12 cellular contexts compared by ENCODE assay signal in genomic region chr21:31366825-31367224, GRCh38. TPM values are rescaled to one million over a fixed set of nuclear protein-coding genes. Genes with fewer than 3 reads are reported as not detected.
DNase-seq lines count a peak whose midpoint lies in the region; ATAC-seq and TF ChIP-seq lines count a peak whose summit lies in the region.
"Had no signal": no experiment of that assay in that cellular context is flagged by ENCODE, and none has a peak within 500 bp of the region (broad histone marks: within the 10 kb centered on the region; RNA-seq: fewer than 3 reads in every experiment).

No MANE protein-coding gene starts in this region.

- H3K27ac ChIP-seq in C4-2B (peak overlapping the region; percentile 14; the same call in 1 of the 2 replicates), brain microvascular endothelial cell (peak overlapping the region; percentile 46)
- H3K27ac ChIP-seq: colonic mucosa had no signal

- no peak overlapping the region for H3K4me3 ChIP-seq in brain microvascular endothelial cell (ENCODE audit: low read depth, low read length)
- H3K4me3 ChIP-seq: colonic mucosa had no signal

- no peaks in the 10 kb centered on the region for H3K27me3 ChIP-seq in brain microvascular endothelial cell (replicated peaks)
- H3K27me3 ChIP-seq: colonic mucosa had no signal

- TF ChIP-seq CTCF in C4-2B (conservative IDR thresholded peaks at IDR 0.05) (no peak), brain microvascular endothelial cell (IDR thresholded peaks at IDR 0.05; ENCODE audit: low read depth, low read length, missing control alignments) (no peak)

- ATAC-seq in GM19035 (IDR thresholded peaks at IDR 0.05; ENCODE audit: unreplicated experiment) (no peak), GM18498 (IDR thresholded peaks at IDR 0.05; ENCODE audit: unreplicated experiment) (no peak)

- in situ Hi-C loops in brain microvascular endothelial cell (cut with HindIII; ENCODE audit: low pct_ligation_motif_present, low sequenced_read_pairs), result no loop called here

- H3K36me3 ChIP-seq in brain microvascular endothelial cell (replicated peaks), result no peaks in the 10 kb centered on the region
- H3K36me3 ChIP-seq: colonic mucosa had no signal

- DNase-seq in M059J (ENCODE audit: low read depth) (peak; percentile 94), brain microvascular endothelial cell (peak; percentile 88), kidney tubule cell (ENCODE audit: low spot score) (peak; percentile 90), NCI-H1417 treated with DMSO at 0.1 percent for 48 hours (lab: John Stamatoyannopoulos, UW) (no peak), T-helper 1 cell (no peak)
- DNase-seq: activated T-cell treated with anti-CD3 and anti-CD28 coated beads, Interleukin-2, amount 50 U/mL, for 1 hour; colonic mucosa; NCI-H526 treated with DMSO at 0.1 percent for 48 hours; nephron progenitor cell had no signal

RNA-seq across cellular contexts. Expression of gene TIAM1, which starts 22.8 kb away (rescaled TPM):
- total RNA-seq in M059J (2014; rRNA removed; shearing (Covaris generic)), result 0.17 and 0.30 TPM in 2 replicates

Comparison
In these comparisons a context has a peak if more than half of its experiments do, and no peak if none do; other contexts are left out.
1. DNase-seq: peak in M059J (single experiment), brain microvascular endothelial cell (single experiment) and kidney tubule cell (single experiment); none in NCI-H1417 treated with DMSO at 0.1 percent for 48 hours (single experiment) and T-helper 1 cell (0 of 5).